1 cellular context compared by ENCODE assay signal in the genomic region with DNA sequence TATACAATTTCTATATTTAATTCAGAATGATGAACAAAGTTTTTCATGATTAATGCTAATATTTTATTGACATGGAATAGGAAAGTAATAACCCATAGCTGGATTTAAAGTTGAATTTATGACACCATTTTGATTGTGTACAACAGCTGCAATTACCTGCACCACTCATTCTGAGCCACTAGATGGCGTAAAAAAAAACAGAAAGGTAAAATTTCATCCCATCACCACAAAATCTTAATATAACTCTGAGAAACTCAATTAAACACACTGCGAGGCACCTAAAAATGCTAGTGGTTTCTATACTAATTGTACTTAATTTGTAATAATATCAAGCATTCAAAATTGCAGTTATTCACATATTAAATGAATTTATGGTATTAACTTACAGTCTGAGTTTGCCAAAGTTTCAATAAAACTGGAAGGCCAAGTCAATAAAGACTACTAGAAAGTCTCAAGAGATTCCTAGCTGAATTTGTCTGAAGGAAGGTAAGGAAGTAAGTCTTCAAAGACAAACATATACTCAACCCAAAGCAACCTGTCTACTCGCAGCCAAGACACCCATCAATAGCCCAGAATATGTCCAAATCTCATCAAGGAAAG.
TF ChIP-seq lines count a peak whose summit lies in the region.

No MANE protein-coding gene starts in this region.

TF ChIP-seq in GM23338, 12 proteins besides CTCF, POLR2A, EP300 and RAD21:
- TF ChIP-seq ZNF462 (CRISPR knock-in tag; IDR thresholded peaks at IDR 0.05) = no peak
- no peak for TF ChIP-seq CREB1 (CRISPR knock-in tag; IDR thresholded peaks at IDR 0.05; ENCODE audit: low read depth)
- no peak for TF ChIP-seq STAT1 (IDR thresholded peaks at IDR 0.05; ENCODE audit: unreplicated experiment)
- no peak for TF ChIP-seq POLR2AphosphoS5 (IDR thresholded peaks at IDR 0.05; ENCODE audit: low read depth)
- no peak for TF ChIP-seq ZNF331 (CRISPR knock-in tag; IDR thresholded peaks at IDR 0.05; ENCODE audit: low read depth)
- no peak for TF ChIP-seq EZH2 (IDR thresholded peaks at IDR 0.05; ENCODE audit: low read depth, unreplicated experiment)
- no peak for TF ChIP-seq EZH2phosphoT487 (IDR thresholded peaks at IDR 0.05; ENCODE audit: unreplicated experiment)
